9 cellular contexts compared by ENCODE assay signal in genomic region chr10:104638861-104639594, GRCh38. TPM values are rescaled to one million over a fixed set of nuclear protein-coding genes. Genes with fewer than 3 reads are reported as not detected.
DNase-seq lines count a peak whose midpoint lies in the region; ATAC-seq and TF ChIP-seq lines count a peak whose summit lies in the region.
"Had no signal": no experiment of that assay in that cellular context is flagged by ENCODE, and none has a peak within 500 bp of the region (broad histone marks: within the 10 kb centered on the region; RNA-seq: fewer than 3 reads in every experiment).

No MANE protein-coding gene starts in this region.

- H3K36me3 Mint-ChIP-seq in stimulated activated effector memory CD8-positive, alpha-beta T cell treated with anti-CD3 and anti-CD28 coated beads, Interleukin-12 subunit alpha, Interleukin-12 subunit beta, amount 100 ng/mL, for 72 hours = no peaks in the 10 kb centered on the region
- H3K36me3 Mint-ChIP-seq in activated CD4-positive, alpha-beta memory T cell treated with anti-CD3 and anti-CD28 coated beads for 36 hours = no peaks in the 10 kb centered on the region

- CTCF ChIA-PET in activated CD4-positive, alpha-beta memory T cell treated with anti-CD3 and anti-CD28 coated beads for 36 hours (lab: Charles Lee) = interaction anchor here (1.4 kb wide), 1 partner anchor 25 kb away, joined by 4 read pairs; no protein-coding TSS in a partner anchor

- H3K4me3 Mint-ChIP-seq in stimulated activated effector memory CD8-positive, alpha-beta T cell treated with anti-CD3 and anti-CD28 coated beads, Interleukin-12 subunit alpha, Interleukin-12 subunit beta, amount 100 ng/mL, for 72 hours = no peak overlapping the region
- no peak overlapping the region for H3K4me3 Mint-ChIP-seq in activated CD4-positive, alpha-beta memory T cell treated with anti-CD3 and anti-CD28 coated beads for 36 hours

- H3K4me3 ChIP-seq in right cardiac atrium (ENCODE audit: low read length) = peak overlapping the region; percentile 42

- peaks cover 52% of the 10 kb centered on the region for H3K27me3 Mint-ChIP-seq in activated CD4-positive, alpha-beta memory T cell treated with anti-CD3 and anti-CD28 coated beads for 36 hours

- no peaks in the 10 kb centered on the region for H3K27me3 ChIP-seq in right cardiac atrium (ENCODE audit: control insufficient read depth, insufficient read depth)

- H3K4me1 ChIP-seq in right cardiac atrium (ENCODE audit: control insufficient read depth, insufficient read depth, low read length) = no peaks in the 10 kb centered on the region

- no peaks in the 10 kb centered on the region for H3K9me3 Mint-ChIP-seq in stimulated activated effector memory CD8-positive, alpha-beta T cell treated with anti-CD3 and anti-CD28 coated beads, Interleukin-12 subunit alpha, Interleukin-12 subunit beta, amount 100 ng/mL, for 72 hours
- no peaks in the 10 kb centered on the region for H3K9me3 Mint-ChIP-seq in activated CD4-positive, alpha-beta memory T cell treated with anti-CD3 and anti-CD28 coated beads for 36 hours

- DNase-seq in NCI-H1417 (lab: John Stamatoyannopoulos, UW) (peak in 2 of 3 experiments; percentile 22 to 36), NCI-H1417 treated with DMSO at 0.1 percent for 48 hours (lab: John Stamatoyannopoulos, UW) (no peak), right cardiac atrium (peak in 1 of 3 donors; percentile 29), putamen (ENCODE audit: low spot score) (no peak), T-helper 1 cell (no peak)
- no peak for DNase-seq in stimulated activated effector memory CD8-positive, alpha-beta T cell treated with anti-CD3 and anti-CD28 coated beads, Interleukin-12 subunit alpha, Interleukin-12 subunit beta, amount 100 ng/mL, for 72 hours (ENCODE audit: low spot score in 2 of 2)
- DNase-seq in activated CD4-positive, alpha-beta memory T cell treated with anti-CD3 and anti-CD28 coated beads for 36 hours = no peak
- DNase-seq: NCI-H226 had no signal

- POLR2A ChIA-PET in activated CD4-positive, alpha-beta memory T cell treated with anti-CD3 and anti-CD28 coated beads for 36 hours (lab: Charles Lee) = no interaction called here

- no peak overlapping the region for H3K27ac Mint-ChIP-seq in stimulated activated effector memory CD8-positive, alpha-beta T cell treated with anti-CD3 and anti-CD28 coated beads, Interleukin-12 subunit alpha, Interleukin-12 subunit beta, amount 100 ng/mL, for 72 hours
- H3K27ac Mint-ChIP-seq in activated CD4-positive, alpha-beta memory T cell treated with anti-CD3 and anti-CD28 coated beads for 36 hours = no peak overlapping the region

- WGBS in right cardiac atrium = 2% methylated on average over 42 of the region's 42 CpGs

- intact Hi-C loops in right cardiac atrium (cut with DNase I) = no loop called here
- intact Hi-C loops in activated CD4-positive, alpha-beta memory T cell treated with anti-CD3 and anti-CD28 coated beads for 36 hours (cut with micrococcal nuclease) = loop anchor here (2.0 kb wide), 1 partner anchor 286 kb away; no protein-coding TSS in a partner anchor

- no peaks in the 10 kb centered on the region for H3K9me3 ChIP-seq in right cardiac atrium (ENCODE audit: control insufficient read depth, low read length)

- ATAC-seq in SK-N-SH treated with all-trans-retinoic acid at 6 μM for 48 hours = peak; percentile 77
- no peak for ATAC-seq in right cardiac atrium
- peak; percentile 27 for ATAC-seq in stimulated activated effector memory CD8-positive, alpha-beta T cell treated with anti-CD3 and anti-CD28 coated beads, Interleukin-12 subunit alpha, Interleukin-12 subunit beta, amount 100 ng/mL, for 72 hours

- H3K27ac ChIP-seq in right cardiac atrium (ENCODE audit: low read length) = no peak overlapping the region

- peaks cover 8% of the 10 kb centered on the region for H3K4me1 Mint-ChIP-seq in stimulated activated effector memory CD8-positive, alpha-beta T cell treated with anti-CD3 and anti-CD28 coated beads, Interleukin-12 subunit alpha, Interleukin-12 subunit beta, amount 100 ng/mL, for 72 hours
- H3K4me1 Mint-ChIP-seq in activated CD4-positive, alpha-beta memory T cell treated with anti-CD3 and anti-CD28 coated beads for 36 hours (ENCODE audit: low read depth) = no peaks in the 10 kb centered on the region

TF ChIP-seq in SK-N-SH treated with all-trans-retinoic acid at 6 μM for 48 hours, 23 proteins besides CTCF, POLR2A, EP300 and RAD21:
- TF ChIP-seq ZNF8 (CRISPR knock-in tag; IDR thresholded peaks at IDR 0.05) = no peak
- no peak for TF ChIP-seq POU6F1 (CRISPR knock-in tag; IDR thresholded peaks at IDR 0.05; ENCODE audit: borderline replicate concordance, low read depth)
- TF ChIP-seq, protein P1, sequence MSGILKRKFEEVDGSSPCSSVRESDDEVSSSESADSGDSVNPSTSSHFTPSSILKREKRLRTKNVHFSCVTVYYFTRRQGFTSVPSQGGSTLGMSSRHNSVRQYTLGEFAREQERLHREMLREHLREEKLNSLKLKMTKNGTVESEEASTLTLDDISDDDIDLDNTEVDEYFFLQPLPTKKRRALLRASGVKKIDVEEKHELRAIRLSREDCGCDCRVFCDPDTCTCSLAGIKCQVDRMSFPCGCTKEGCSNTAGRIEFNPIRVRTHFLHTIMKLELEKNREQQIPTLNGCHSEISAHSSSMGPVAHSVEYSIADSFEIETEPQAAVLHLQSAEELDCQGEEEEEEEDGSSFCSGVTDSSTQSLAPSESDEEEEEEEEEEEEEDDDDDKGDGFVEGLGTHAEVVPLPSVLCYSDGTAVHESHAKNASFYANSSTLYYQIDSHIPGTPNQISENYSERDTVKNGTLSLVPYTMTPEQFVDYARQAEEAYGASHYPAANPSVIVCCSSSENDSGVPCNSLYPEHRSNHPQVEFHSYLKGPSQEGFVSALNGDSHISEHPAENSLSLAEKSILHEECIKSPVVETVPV (CRISPR knock-in tag; IDR thresholded peaks at IDR 0.05) = no peak

RNA-seq across cellular contexts. Expression of gene SORCS3, which starts 2.1 kb away (rescaled TPM):
- total RNA-seq in right cardiac atrium = under 1 TPM in 2 of 4 donors, not detected in 2; 0.03 to 0.11 TPM
- polyA plus RNA-seq in right cardiac atrium = 0.07 TPM
- not detected for total RNA-seq in activated CD4-positive, alpha-beta memory T cell treated with anti-CD3 and anti-CD28 coated beads for 36 hours

Comparison
In these comparisons a context has a peak if more than half of its experiments do, and no peak if none do; other contexts are left out.
1. DNase-seq: peak in NCI-H1417 (2 of 3); none in NCI-H1417 treated with DMSO at 0.1 percent for 48 hours (single experiment), stimulated activated effector memory CD8-positive, alpha-beta T cell treated with anti-CD3 and anti-CD28 coated beads, Interleukin-12 subunit alpha, Interleukin-12 subunit beta, amount 100 ng/mL, for 72 hours (0 of 2), putamen (single experiment), T-helper 1 cell (0 of 5) and activated CD4-positive, alpha-beta memory T cell treated with anti-CD3 and anti-CD28 coated beads for 36 hours (single experiment).
2. ATAC-seq: peak in SK-N-SH treated with all-trans-retinoic acid at 6 μM for 48 hours (single experiment) and stimulated activated effector memory CD8-positive, alpha-beta T cell treated with anti-CD3 and anti-CD28 coated beads, Interleukin-12 subunit alpha, Interleukin-12 subunit beta, amount 100 ng/mL, for 72 hours (single experiment); none in right cardiac atrium (0 of 2).